21 cellular contexts compared by ENCODE assay signal in genomic region chr5:95720094-95720793, GRCh38. TPM values are rescaled to one million over a fixed set of nuclear protein-coding genes. Genes with fewer than 3 reads are reported as not detected.
A peak's percentile ranks its signal among the peaks of the same experiment; 100 is the strongest.
DNase-seq lines count a peak whose midpoint lies in the region; ATAC-seq and TF ChIP-seq lines count a peak whose summit lies in the region.
"Had no signal": no experiment of that assay in that cellular context is flagged by ENCODE, and none has a peak within 500 bp of the region (broad histone marks: within the 10 kb centered on the region; RNA-seq: fewer than 3 reads in every experiment).

No MANE protein-coding gene starts in this region.

- H3F3A ChIP-seq in GM23248 (ENCODE audit: insufficient read depth): peaks cover 32% of the 10 kb centered on the region

- POLR2A ChIA-PET in CD4-positive, alpha-beta memory T cell (lab: Charles Lee; ENCODE audit: partially characterized antibody): no interaction called here
- POLR2A ChIA-PET in activated CD4-positive, alpha-beta T cell treated with anti-CD3 and anti-CD28 coated beads for 36 hours (lab: Charles Lee): no interaction called here

- H4K20me1 ChIP-seq in GM23248 (ENCODE audit: insufficient read depth): no peaks in the 10 kb centered on the region

- peak; percentile 19 for DNase-seq in GM23248
- no peak for DNase-seq in kidney tubule cell (ENCODE audit: low spot score)
- DNase-seq in CD4-positive, alpha-beta memory T cell: no peak
- DNase-seq in activated CD4-positive, alpha-beta T cell treated with anti-CD3 and anti-CD28 coated beads for 36 hours: no peak
- DNase-seq: activated CD4-positive, alpha-beta T cell treated with anti-CD3 and anti-CD28 coated beads for 48 hours; activated naive CD8-positive, alpha-beta T cell treated with anti-CD3 and anti-CD28 coated beads, Interleukin-2, amount 50 U/mL, for 24 hours; activated T-cell treated with anti-CD3 and anti-CD28 coated beads, Interleukin-2, amount 50 U/mL, for 4 hours; BE2C; DND-41; mammary epithelial cell; NCI-H1436; NCI-H446 treated with DMSO at 0.1 percent for 48 hours; occipital lobe; PC-3; T-helper 17 cell had no signal

- H3K4me1 ChIP-seq in GM23248 (ENCODE audit: insufficient read depth) (peaks cover 42% of the 10 kb centered on the region), skeletal muscle tissue (ENCODE audit: control insufficient read depth in 3 of 3, insufficient read depth in 3 of 3, low read length in 3 of 3) (peaks cover 0 to 3% (median 2%) of the 10 kb centered on the region in 3 donors)
- H3K4me1 ChIP-seq in CD4-positive, alpha-beta memory T cell (ENCODE audit: insufficient read depth, low read length): peaks cover 34% of the 10 kb centered on the region

- H3K36me3 ChIP-seq in GM23248 (ENCODE audit: low read depth) (0 out of 2 replicates have a peak, but pooled peaks cover 5% of the 10 kb centered on the region), skeletal muscle tissue (ENCODE audit: control insufficient read depth in 3 of 3, insufficient read depth in 3 of 3, low read length in 3 of 3) (no peaks in the 10 kb centered on the region)
- H3K36me3 ChIP-seq in CD4-positive, alpha-beta memory T cell (ENCODE audit: insufficient read depth, low read length): no peaks in the 10 kb centered on the region
- H3K36me3 ChIP-seq: BE2C had no signal

- H3K4me3 Mint-ChIP-seq in brain: no peak overlapping the region
- no peak overlapping the region for H3K4me3 Mint-ChIP-seq in CD4-positive, alpha-beta memory T cell
- H3K4me3 Mint-ChIP-seq in activated CD4-positive, alpha-beta T cell treated with anti-CD3 and anti-CD28 coated beads for 36 hours: no peak overlapping the region
- H3K4me3 Mint-ChIP-seq: activated naive CD8-positive, alpha-beta T cell treated with anti-CD3 and anti-CD28 coated beads, Interleukin-2, amount 50 U/mL, for 24 hours; activated T-cell treated with anti-CD3 and anti-CD28 coated beads, Interleukin-2, amount 50 U/mL, for 4 hours; T-helper 17 cell had no signal

- H3K9me3 ChIP-seq in GM23248 (ENCODE audit: low read depth): no peaks in the 10 kb centered on the region
- no peaks in the 10 kb centered on the region for H3K9me3 ChIP-seq in skeletal muscle tissue (ENCODE audit: control insufficient read depth in 3 of 3, low read length in 3 of 3)
- no peaks in the 10 kb centered on the region for H3K9me3 ChIP-seq in CD4-positive, alpha-beta memory T cell (ENCODE audit: control insufficient read depth in 1 of 2, low read length in 2 of 2)
- H3K9me3 ChIP-seq: BE2C had no signal

- in situ Hi-C loops in GM23248 (cut with MboI): no loop called here

- H3K36me3 Mint-ChIP-seq in brain: no peaks in the 10 kb centered on the region
- no peaks in the 10 kb centered on the region for H3K36me3 Mint-ChIP-seq in CD4-positive, alpha-beta memory T cell
- H3K36me3 Mint-ChIP-seq in activated CD4-positive, alpha-beta T cell treated with anti-CD3 and anti-CD28 coated beads for 36 hours (ENCODE audit: low read depth): no peaks in the 10 kb centered on the region

- H3K9ac ChIP-seq in GM23248: no peak overlapping the region
- H3K9ac ChIP-seq in skeletal muscle tissue (ENCODE audit: low read depth in 1 of 3, low read length in 3 of 3): no peak overlapping the region

- H3K79me2 ChIP-seq in GM23248 (ENCODE audit: insufficient read depth): no peaks in the 10 kb centered on the region

- H3K27ac ChIP-seq in GM23248 (no peak overlapping the region), layer of hippocampus (ENCODE audit: low read depth, low read length) (peak overlapping the region; percentile 20), skeletal muscle tissue (ENCODE audit: low read depth, low read length) (peak overlapping the region; percentile 8)
- H3K27ac ChIP-seq in CD4-positive, alpha-beta memory T cell (ENCODE audit: low read depth, low read length): no peak overlapping the region

- intact Hi-C loops in CD4-positive, alpha-beta memory T cell (cut with micrococcal nuclease): loop anchor here (10.0 kb wide), 1 partner anchor 1215 kb away; the partner anchor contains the start of gene LNPEP
- intact Hi-C loops in activated CD4-positive, alpha-beta T cell treated with anti-CD3 and anti-CD28 coated beads for 36 hours (cut with DNase I, micrococcal nuclease): no loop called here

- CTCF ChIA-PET in CD4-positive, alpha-beta memory T cell (lab: Charles Lee; ENCODE audit: partially characterized antibody): no interaction called here
- CTCF ChIA-PET in activated CD4-positive, alpha-beta T cell treated with anti-CD3 and anti-CD28 coated beads for 36 hours (lab: Charles Lee): interaction anchor here (1.4 kb wide), 1 partner anchor 116 kb away, joined by 3 read pairs; no protein-coding TSS in a partner anchor

- no peaks in the 10 kb centered on the region for H3K9me3 Mint-ChIP-seq in brain
- H3K9me3 Mint-ChIP-seq in CD4-positive, alpha-beta memory T cell: no peaks in the 10 kb centered on the region
- H3K9me3 Mint-ChIP-seq in activated CD4-positive, alpha-beta T cell treated with anti-CD3 and anti-CD28 coated beads for 36 hours (ENCODE audit: low read depth): no peaks in the 10 kb centered on the region
- H3K9me3 Mint-ChIP-seq: activated T-cell treated with anti-CD3 and anti-CD28 coated beads, Interleukin-2, amount 50 U/mL, for 4 hours had no signal

- H3K27me3 Mint-ChIP-seq in brain: no peaks in the 10 kb centered on the region
- H3K27me3 Mint-ChIP-seq in CD4-positive, alpha-beta memory T cell: no peaks in the 10 kb centered on the region
- peaks cover 5% of the 10 kb centered on the region for H3K27me3 Mint-ChIP-seq in activated CD4-positive, alpha-beta T cell treated with anti-CD3 and anti-CD28 coated beads for 36 hours
- H3K27me3 Mint-ChIP-seq: activated naive CD8-positive, alpha-beta T cell treated with anti-CD3 and anti-CD28 coated beads, Interleukin-2, amount 50 U/mL, for 24 hours; T-helper 17 cell had no signal

- H3K4me3 ChIP-seq in GM23248 (no peak overlapping the region), skeletal muscle tissue (ENCODE audit: low read length in 3 of 3) (no peak overlapping the region)
- H3K4me3 ChIP-seq in CD4-positive, alpha-beta memory T cell (ENCODE audit: low read length in 2 of 2): no peak overlapping the region
- H3K4me3 ChIP-seq: coronary artery, GM12878 had no signal

- no peak overlapping the region for H3K4me2 ChIP-seq in GM23248 (ENCODE audit: unreplicated experiment)

- no peak overlapping the region for H2AFZ ChIP-seq in GM23248

- WGBS in GM23248 (ENCODE audit: low coverage in 1 of 2, low lambda C conversion rate in 2 of 2, missing lambda C conversion rate in 2 of 2), 2 experiments: 54 to 59% methylated on average over 3 of the region's 3 CpGs

- no peak for TF ChIP-seq CTCF in brain (conservative IDR thresholded peaks at IDR 0.05)

- H3K9me2 ChIP-seq in GM23248 (ENCODE audit: insufficient read depth): no peaks in the 10 kb centered on the region

- H3K27ac Mint-ChIP-seq in brain: peak overlapping the region in 4 of 5 experiments; percentile 17 to 65 (median 62)
- no peak overlapping the region for H3K27ac Mint-ChIP-seq in CD4-positive, alpha-beta memory T cell
- H3K27ac Mint-ChIP-seq in activated CD4-positive, alpha-beta T cell treated with anti-CD3 and anti-CD28 coated beads for 36 hours: no peak overlapping the region
- H3K27ac Mint-ChIP-seq: activated naive CD8-positive, alpha-beta T cell treated with anti-CD3 and anti-CD28 coated beads, Interleukin-2, amount 50 U/mL, for 24 hours; T-helper 17 cell had no signal

- ATAC-seq in GM18873 (IDR thresholded peaks at IDR 0.05; ENCODE audit: low FRiP score, unreplicated experiment): no peak
- no peak for ATAC-seq in activated CD4-positive, alpha-beta T cell treated with anti-CD3 and anti-CD28 coated beads for 36 hours
- ATAC-seq: activated naive CD8-positive, alpha-beta T cell treated with anti-CD3 and anti-CD28 coated beads, Interleukin-2, amount 50 U/mL, for 24 hours; activated T-cell treated with anti-CD3 and anti-CD28 coated beads, Interleukin-2, amount 50 U/mL, for 4 hours; GM12878; PC-3; T-helper 17 cell had no signal

- H3K27me3 ChIP-seq in GM23248 (replicated peaks; ENCODE audit: insufficient read depth) (no peaks in the 10 kb centered on the region), layer of hippocampus (ENCODE audit: control insufficient read depth, insufficient read depth, low read length) (no peaks in the 10 kb centered on the region), skeletal muscle tissue (ENCODE audit: control insufficient read depth in 3 of 3, insufficient read depth in 3 of 3, low read length in 3 of 3) (no peaks in the 10 kb centered on the region)
- H3K27me3 ChIP-seq in CD4-positive, alpha-beta memory T cell (ENCODE audit: insufficient read depth, low read length): no peaks in the 10 kb centered on the region
- H3K27me3 ChIP-seq: BE2C had no signal

- peaks cover 18% of the 10 kb centered on the region for H3K4me1 Mint-ChIP-seq in brain
- peaks cover 6 to 18% (median 10%) of the 10 kb centered on the region in 4 donors for H3K4me1 Mint-ChIP-seq in CD4-positive, alpha-beta memory T cell
- H3K4me1 Mint-ChIP-seq in activated CD4-positive, alpha-beta T cell treated with anti-CD3 and anti-CD28 coated beads for 36 hours: peaks cover 15% of the 10 kb centered on the region

RNA-seq across cellular contexts. Expression of gene RHOBTB3, which starts 10.9 kb away (rescaled TPM):
- total RNA-seq in GM23248 (2014; rRNA removed; shearing (Covaris generic)): 202 and 214 TPM in 2 replicates
- polyA plus RNA-seq in GM23248 (2016; fragmentation: Nextera tagmentation; extraction: Ambion mirVana): 147 and 149 TPM in 2 replicates
- polyA plus RNA-seq in brain (ENCODE audit: insufficient read depth, low read depth, low replicate concordance): 39.1 TPM
- total RNA-seq in skeletal muscle tissue: 640 TPM
- under 1 TPM; 0.32 to 0.61 TPM for total RNA-seq in CD4-positive, alpha-beta memory T cell
- 1 to 10 TPM; 1.6 to 1.8 TPM for polyA plus RNA-seq in CD4-positive, alpha-beta memory T cell
- 1 to 10 TPM; 3.3 to 3.5 TPM for total RNA-seq in activated CD4-positive, alpha-beta T cell treated with anti-CD3 and anti-CD28 coated beads for 36 hours

RNA-seq across cellular contexts. Expression of gene SPATA9, which starts 37.5 kb away (rescaled TPM):
- total RNA-seq in GM23248 (2014; rRNA removed; shearing (Covaris generic)): 0.22 TPM in 1 of 2 replicates, not detected in the other
- polyA plus RNA-seq in GM23248 (2016; fragmentation: Nextera tagmentation; extraction: Ambion mirVana) (0.71 and 0.96 TPM in 2 replicates), brain (ENCODE audit: insufficient read depth, low read depth, low replicate concordance) (0.34 TPM)
- 1.0 TPM for total RNA-seq in skeletal muscle tissue
- not detected for total RNA-seq in CD4-positive, alpha-beta memory T cell
- under 1 TPM in 1 of 2 donors, not detected in 1; 0.09 TPM for polyA plus RNA-seq in CD4-positive, alpha-beta memory T cell
- total RNA-seq in activated CD4-positive, alpha-beta T cell treated with anti-CD3 and anti-CD28 coated beads for 36 hours: not detected
- total RNA-seq: activated T-cell treated with anti-CD3 and anti-CD28 coated beads, Interleukin-2, amount 50 U/mL, for 4 hours; mammary epithelial cell; PC-3; T-helper 17 cell had no signal
- polyA plus RNA-seq: mammary epithelial cell had no signal

Comparison
In these comparisons a context has a peak if more than half of its experiments do, and no peak if none do; other contexts are left out.
1. H3K27ac ChIP-seq: peak in layer of hippocampus (single experiment) and skeletal muscle tissue (single experiment); none in GM23248 (single experiment) and CD4-positive, alpha-beta memory T cell (single experiment).
2. H3K27ac Mint-ChIP-seq: peak in brain (4 of 5); none in CD4-positive, alpha-beta memory T cell (0 of 7) and activated CD4-positive, alpha-beta T cell treated with anti-CD3 and anti-CD28 coated beads for 36 hours (single experiment).
3. RNA of gene RHOBTB3, which starts 10.9 kb away (total RNA-seq): 640 TPM in skeletal muscle tissue (single experiment) and 202 to 214 TPM in GM23248; 3.3 to 3.5 TPM in activated CD4-positive, alpha-beta T cell treated with anti-CD3 and anti-CD28 coated beads for 36 hours and 0.32 to 0.61 TPM in CD4-positive, alpha-beta memory T cell; every median in the first group is over 10 times any median in the second.